8 cellular contexts compared by ENCODE assay signal in genomic region chr4:41213563-41214157, GRCh38. TPM values are rescaled to one million over a fixed set of nuclear protein-coding genes. Genes with fewer than 3 reads are reported as not detected.
DNase-seq lines count a peak whose midpoint lies in the region; ATAC-seq and TF ChIP-seq lines count a peak whose summit lies in the region.

No MANE protein-coding gene starts in this region.

- in situ Hi-C loops in Panc1 (cut with HindIII; ENCODE audit: low pct_unique_long_range_greater_than_20kb, low sequenced_read_pairs), result no loop called here

- H3K4me3 ChIP-seq in Panc1 (ENCODE audit: low read depth in 2 of 2, low read length in 2 of 2), result peak overlapping the region; percentile 84 to 91

- DNase-seq in DMS53 (lab: John Stamatoyannopoulos, UW) (peak; percentile 76), DMS53 treated with DMSO at 0.1 percent for 48 hours (lab: John Stamatoyannopoulos, UW; ENCODE audit: unreplicated experiment) (no peak), Panc1 (ENCODE audit: low read depth, low spot score) (no peak), epithelial cell of prostate (ENCODE audit: low read depth, low spot score) (no peak), neural crest cell (ENCODE audit: low read depth, low spot score) (peak; percentile 12), HK-2 (ENCODE audit: unreplicated experiment) (no peak)
- no peak for DNase-seq in effector CD8-positive, alpha-beta T cell (lab: John Stamatoyannopoulos, UW)

- H3K4me1 ChIP-seq in Panc1 (ENCODE audit: control insufficient read depth, insufficient read depth, low read length), result peaks cover 33% of the 10 kb centered on the region

- ATAC-seq in HG02588 (IDR thresholded peaks at IDR 0.05; ENCODE audit: unreplicated experiment) (peak; percentile 10), Panc1 (peak; percentile 5)

- CTCF ChIA-PET in Panc1 (lab: Charles Lee), result interaction anchor here (0.6 to 1.5 kb wide), 7 partner anchors 9 to 350 kb away, joined by 3 to 6 read pairs (median 3); no protein-coding TSS in a partner anchor

- TF ChIP-seq CTCF in Panc1 (IDR thresholded peaks at IDR 0.05), result no peak
- peak; percentile 17 for TF ChIP-seq CTCF in neural crest cell (conservative IDR thresholded peaks at IDR 0.05)

- no peaks in the 10 kb centered on the region for H3K9me3 ChIP-seq in Panc1 (ENCODE audit: control insufficient read depth, insufficient read depth, low read depth, low read length)

- peaks cover 22% of the 10 kb centered on the region for H3K27me3 Mint-ChIP-seq in neural crest cell (ENCODE audit: low read depth)

- BruUV-seq in Panc1 (replicated peaks; lab: Mats Ljungman, UMichigan), result no TSS peak

- POLR2A ChIA-PET in Panc1 (lab: Charles Lee), result no interaction called here

- H3K27ac Mint-ChIP-seq in neural crest cell (ENCODE audit: unreplicated experiment), result peak overlapping the region; percentile 2

- H3K4me1 Mint-ChIP-seq in neural crest cell, result peaks cover 42% of the 10 kb centered on the region

- no peaks in the 10 kb centered on the region for H3K9me3 Mint-ChIP-seq in neural crest cell

- H3K27ac ChIP-seq in Panc1 (ENCODE audit: low read length) (peak overlapping the region; percentile 77), epithelial cell of prostate (peak overlapping the region; percentile 90)

- H3K36me3 Mint-ChIP-seq in neural crest cell (ENCODE audit: low read depth), result no peaks in the 10 kb centered on the region

- intact Hi-C loops in Panc1 (cut with micrococcal nuclease; ENCODE audit: unreplicated experiment), result loop anchor here (2.0 to 5.0 kb wide), 2 partner anchors 237 to 286 kb away; no protein-coding TSS in a partner anchor

- H3K36me3 ChIP-seq in Panc1 (ENCODE audit: control insufficient read depth, insufficient read depth, low read length), result peaks cover 4% of the 10 kb centered on the region; the same call in 1 of the 2 replicates

- peak overlapping the region; percentile 90 for H3K4me3 Mint-ChIP-seq in neural crest cell

- H3K27me3 ChIP-seq in Panc1 (ENCODE audit: control insufficient read depth, insufficient read depth, low read length), result no peaks in the 10 kb centered on the region

RNA-seq across cellular contexts. Expression of gene APBB2, which starts 0.7 kb away (rescaled TPM):
- total RNA-seq in Panc1 (2021; ENCODE audit: unreplicated experiment), result 27.1 TPM
- 23.7 TPM for polyA plus RNA-seq in Panc1 (2012; ENCODE audit: insufficient read length)
- 68.5 and 72.7 TPM in 2 replicates for total RNA-seq in neural crest cell

RNA-seq across cellular contexts. Expression of gene UCHL1, which starts 43.1 kb away (rescaled TPM):
- total RNA-seq in Panc1 (2021; ENCODE audit: unreplicated experiment) (0.74 TPM), neural crest cell (265 and 285 TPM in 2 replicates)
- polyA plus RNA-seq in Panc1 (2012; ENCODE audit: insufficient read length), result 0.53 TPM

Comparison
In these comparisons a context has a peak if more than half of its experiments do, and no peak if none do; other contexts are left out.
1. DNase-seq: peak in DMS53 (single experiment) and neural crest cell (single experiment); none in DMS53 treated with DMSO at 0.1 percent for 48 hours (single experiment), Panc1 (single experiment), epithelial cell of prostate (single experiment), effector CD8-positive, alpha-beta T cell (single experiment) and HK-2 (single experiment).
2. RNA of gene UCHL1, which starts 43.1 kb away (total RNA-seq): 265 to 285 TPM in neural crest cell; 0.74 TPM in Panc1 (single experiment); every median in the first group is over 100 times any median in the second.